ENCODE assay signal across 8 cellular contexts in genomic region chr11:95923730-95924413, GRCh38. TPM values are rescaled to one million over a fixed set of nuclear protein-coding genes. Genes with fewer than 3 reads are reported as not detected.
A peak's percentile ranks its signal among the peaks of the same experiment; 100 is the strongest.
DNase-seq lines count a peak whose midpoint lies in the region; ATAC-seq and TF ChIP-seq lines count a peak whose summit lies in the region.

MTMR2 (minus strand) TSS chr11:95924107; CDS start chr11:95923954, 153 bp downstream.

- H3K9me3 ChIP-seq in Loucy (ENCODE audit: insufficient read depth, low read depth, low read length) = no peaks in the 10 kb centered on the region

- peak within 1 kb of the TSS; percentile 89 for H3K4me2 ChIP-seq in Loucy (ENCODE audit: low read depth, low read length, poor library complexity, severe bottlenecking)

- H3K4me3 ChIP-seq in GM08714 (ENCODE audit: low read length) (peak within 1 kb of the TSS; percentile 95), H7 (ENCODE audit: insufficient read depth, low read depth, low read length) (peak within 1 kb of the TSS; percentile 57), Loucy (ENCODE audit: low read length, poor library complexity, severe bottlenecking) (peak within 1 kb of the TSS; percentile 91)

- POLR2A ChIA-PET in T-cell (lab: Charles Lee) = no interaction called here

- peaks cover 54% of the 10 kb centered on the region for H3K79me2 ChIP-seq in Loucy (ENCODE audit: insufficient read depth, low read length)

- H3K4me3 Mint-ChIP-seq in T-cell = peak within 1 kb of the TSS; percentile 87 to 97 (median 92)
- peak within 1 kb of the TSS; percentile 100 for H3K4me3 Mint-ChIP-seq in progenitor cell of endocrine pancreas (ENCODE audit: low read depth)

- H3K36me3 Mint-ChIP-seq in T-cell (no peaks in the 10 kb centered on the region), progenitor cell of endocrine pancreas (ENCODE audit: insufficient read depth) (no peaks in the 10 kb centered on the region)

- peak within 1 kb of the TSS; percentile 91 for H3K9ac ChIP-seq in Loucy (ENCODE audit: low read depth, low read length, poor library complexity, severe bottlenecking)

- peak within 1 kb of the TSS; percentile 92 for H2AFZ ChIP-seq in Loucy (ENCODE audit: low read length)

- TF ChIP-seq CTCF in Loucy (conservative IDR thresholded peaks at IDR 0.05; ENCODE audit: low read length) (no peak), progenitor cell of endocrine pancreas (IDR thresholded peaks at IDR 0.05; ENCODE audit: unreplicated experiment) (no peak)

- H3K27me3 ChIP-seq in H7 (ENCODE audit: control insufficient read depth, insufficient read depth, low read length) (no peaks in the 10 kb centered on the region), Loucy (ENCODE audit: insufficient read depth, low read length, poor library complexity, severe bottlenecking) (no peaks in the 10 kb centered on the region)

- H3K9me2 ChIP-seq in Loucy (replicated peaks; ENCODE audit: low read depth, low read length) = no peaks in the 10 kb centered on the region

- H3K27ac Mint-ChIP-seq in T-cell (peak within 1 kb of the TSS; percentile 88 to 98), progenitor cell of endocrine pancreas (peak within 1 kb of the TSS; percentile 99)

- H4K20me1 ChIP-seq in Loucy (ENCODE audit: insufficient read depth, low read length, poor library complexity, severe bottlenecking) = peaks cover 12% of the 10 kb centered on the region

- H3K27me3 Mint-ChIP-seq in T-cell = peaks cover 4 to 9% of the 10 kb centered on the region in 2 donors
- no peaks in the 10 kb centered on the region for H3K27me3 Mint-ChIP-seq in progenitor cell of endocrine pancreas

- H3F3A ChIP-seq in Loucy (ENCODE audit: low read depth) = 0 out of 2 replicates have a peak, but pooled peaks cover 4% of the 10 kb centered on the region

- peak; percentile 78 to 91 (median 84) for ATAC-seq in T-cell (replicated peaks in 1 of 4)
- ATAC-seq in left cardiac atrium = peak; percentile 100

- peaks cover 46% of the 10 kb centered on the region for H3K4me1 ChIP-seq in Loucy (ENCODE audit: insufficient read depth, low read length, poor library complexity, severe bottlenecking)

- H3K9me3 Mint-ChIP-seq in T-cell = no peaks in the 10 kb centered on the region
- H3K9me3 Mint-ChIP-seq in progenitor cell of endocrine pancreas (ENCODE audit: low read depth) = no peaks in the 10 kb centered on the region

- intact Hi-C loops in left cardiac atrium (cut with DNase I) = no loop called here

- peaks cover 25 to 34% (median 28%) of the 10 kb centered on the region in 3 donors for H3K4me1 Mint-ChIP-seq in T-cell
- peaks cover 22% of the 10 kb centered on the region for H3K4me1 Mint-ChIP-seq in progenitor cell of endocrine pancreas (ENCODE audit: low read depth)

- DNase-seq in H7 = peak; percentile 82
- DNase-seq in T-cell = peak in 32 of 34 experiments; percentile 1 to 46 (median 20)
- peak; percentile 20 for DNase-seq in amniotic stem cell (lab: John Stamatoyannopoulos, UW)
- peak; percentile 86 for DNase-seq in left cardiac atrium
- peak; percentile 67 for DNase-seq in progenitor cell of endocrine pancreas (ENCODE audit: low spot score, unreplicated experiment)
- peak; percentile 68 for DNase-seq in ureter (ENCODE audit: low spot score)

- H3K36me3 ChIP-seq in H7 (replicated peaks; ENCODE audit: control insufficient read depth, insufficient read depth, low read length) = no peaks in the 10 kb centered on the region
- H3K36me3 ChIP-seq in Loucy (ENCODE audit: insufficient read depth, low read length) = no peaks in the 10 kb centered on the region

- CTCF ChIA-PET in T-cell (lab: Charles Lee) = no interaction called here

RNA-seq across cellular contexts. Expression of gene MTMR2, which starts in this region (rescaled TPM):
- total RNA-seq in H7 (2014; rRNA removed; shearing (Covaris generic)) = 36.8 and 43.5 TPM in 2 replicates
- total RNA-seq in T-cell (10 to 100 TPM; 11.0 to 14.6 (median 11.6) TPM), left cardiac atrium (10 to 100 TPM; 15.6 to 22.0 TPM), progenitor cell of endocrine pancreas (45.0 TPM in 2 replicates), ureter (37.5 TPM)

Comparison
In these comparisons a context has a peak if more than half of its experiments do, and no peak if none do; other contexts are left out.
1. Peak in every context shown above with its lines: DNase-seq, ATAC-seq and H3K4me3 ChIP-seq.
2. DNase-seq: peak in every context shown above with its lines; median percentile 86 in left cardiac atrium; 82 in H7; 68 in ureter; 67 in progenitor cell of endocrine pancreas; 20 in T-cell; 20 in amniotic stem cell.